Comparison of ENCODE assay signal across 8 cellular contexts in genomic region chr18:57586243-57587049, GRCh38. TPM values are rescaled to one million over a fixed set of nuclear protein-coding genes. Genes with fewer than 3 reads are reported as not detected.
A peak's percentile ranks its signal among the peaks of the same experiment; 100 is the strongest.
DNase-seq lines count a peak whose midpoint lies in the region; ATAC-seq and TF ChIP-seq lines count a peak whose summit lies in the region.

A gene with protein sequence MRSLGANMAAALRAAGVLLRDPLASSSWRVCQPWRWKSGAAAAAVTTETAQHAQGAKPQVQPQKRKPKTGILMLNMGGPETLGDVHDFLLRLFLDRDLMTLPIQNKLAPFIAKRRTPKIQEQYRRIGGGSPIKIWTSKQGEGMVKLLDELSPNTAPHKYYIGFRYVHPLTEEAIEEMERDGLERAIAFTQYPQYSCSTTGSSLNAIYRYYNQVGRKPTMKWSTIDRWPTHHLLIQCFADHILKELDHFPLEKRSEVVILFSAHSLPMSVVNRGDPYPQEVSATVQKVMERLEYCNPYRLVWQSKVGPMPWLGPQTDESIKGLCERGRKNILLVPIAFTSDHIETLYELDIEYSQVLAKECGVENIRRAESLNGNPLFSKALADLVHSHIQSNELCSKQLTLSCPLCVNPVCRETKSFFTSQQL (minus strand): TSS chr18:57586702. CDS start chr18:57586620, 82 bp downstream.

- TF ChIP-seq CTCF in OCI-LY1 (IDR thresholded peaks at IDR 0.05; ENCODE audit: low read length) (no peak), epithelial cell of esophagus (IDR thresholded peaks at IDR 0.05; ENCODE audit: insufficient read depth, low read depth, low read length, missing control alignments) (no peak), mucosa of descending colon (IDR thresholded peaks at IDR 0.05) (no peak)

- no peak within 1 kb of the TSS; the same call in 1 of the 2 replicates for H2AFZ ChIP-seq in OCI-LY1 (ENCODE audit: low read length)

- no peaks in the 10 kb centered on the region for H3K9me3 ChIP-seq in BLaER1 treated with 17β-estradiol and CSF1 and Interleukin-3, amounts not matched to agents 10 nM and 100 nM (replicated peaks in 1 of 11)
- H3K9me3 ChIP-seq in OCI-LY1 (ENCODE audit: low read length), result no peaks in the 10 kb centered on the region
- no peaks in the 10 kb centered on the region for H3K9me3 ChIP-seq in mucosa of descending colon

- peak within 1 kb of the TSS; percentile 63 to 87 (median 76) for H3K4me3 ChIP-seq in BLaER1 treated with 17β-estradiol and CSF1 and Interleukin-3, amounts not matched to agents 10 nM and 100 nM
- peak within 1 kb of the TSS; percentile 86 for H3K4me3 ChIP-seq in OCI-LY1 (ENCODE audit: low read depth, low read length, poor library complexity, severe bottlenecking)
- peak within 1 kb of the TSS; percentile 75 for H3K4me3 ChIP-seq in epithelial cell of esophagus (ENCODE audit: low read length)
- peak within 1 kb of the TSS; percentile 65 for H3K4me3 ChIP-seq in mucosa of descending colon

- no peaks in the 10 kb centered on the region; a peak in 1 of 22 replicates for H4K20me1 ChIP-seq in BLaER1 treated with 17β-estradiol and CSF1 and Interleukin-3, amounts not matched to agents 10 nM and 100 nM
- no peaks in the 10 kb centered on the region for H4K20me1 ChIP-seq in OCI-LY1 (ENCODE audit: insufficient read depth, low read length)

- H3K27me3 ChIP-seq in BLaER1 treated with 17β-estradiol and CSF1 and Interleukin-3, amounts not matched to agents 10 nM and 100 nM, result no peaks in the 10 kb centered on the region
- H3K27me3 ChIP-seq in OCI-LY1 (ENCODE audit: insufficient read depth, low read length), result no peaks in the 10 kb centered on the region

- DNase-seq in GM19238 (ENCODE audit: insufficient read length, low spot score) (peak; percentile 71), activated T-cell treated with anti-CD3 and anti-CD28 coated beads for 1 hour (ENCODE audit: low read depth) (peak; percentile 52), epithelial cell of esophagus (ENCODE audit: low read depth) (peak; percentile 72), mucosa of descending colon (peak; percentile 80 to 88 (median 84))
- DNase-seq in stimulated activated CD8-positive, alpha-beta memory T cell treated with anti-CD3 and anti-CD28 coated beads, Interleukin-4, amount 100 ng/mL, for 24 hours (ENCODE audit: low read depth), result peak; percentile 59

- H3F3A ChIP-seq in OCI-LY1 (ENCODE audit: insufficient read depth, low read length), result no peaks in the 10 kb centered on the region

- no peaks in the 10 kb centered on the region; a peak in 2 of 22 replicates for H3K36me3 ChIP-seq in BLaER1 treated with 17β-estradiol and CSF1 and Interleukin-3, amounts not matched to agents 10 nM and 100 nM
- H3K36me3 ChIP-seq in OCI-LY1 (ENCODE audit: insufficient read depth, low read length) (no peaks in the 10 kb centered on the region), mucosa of descending colon (ENCODE audit: low read depth) (no peaks in the 10 kb centered on the region)

- intact Hi-C loops in mucosa of descending colon (cut with DNase I, micrococcal nuclease), result no loop called here

- no peaks in the 10 kb centered on the region for H3K9me2 ChIP-seq in OCI-LY1 (ENCODE audit: low read depth, low read length)

- H3K9ac ChIP-seq in BLaER1 treated with 17β-estradiol and CSF1 and Interleukin-3, amounts not matched to agents 10 nM and 100 nM, result peak within 1 kb of the TSS; percentile 78 to 88 (median 86)
- H3K9ac ChIP-seq in OCI-LY1 (ENCODE audit: low read length), result peak within 1 kb of the TSS; percentile 79

- H3K4me2 ChIP-seq in BLaER1 treated with 17β-estradiol and CSF1 and Interleukin-3, amounts not matched to agents 10 nM and 100 nM, result peak within 1 kb of the TSS; percentile 86 to 99 (median 96)
- peak within 1 kb of the TSS; percentile 81 for H3K4me2 ChIP-seq in OCI-LY1 (ENCODE audit: low read length)

- H3K4me1 ChIP-seq in BLaER1 treated with 17β-estradiol and CSF1 and Interleukin-3, amounts not matched to agents 10 nM and 100 nM, result peaks cover 13 to 25% (median 15%) of the 10 kb centered on the region in 10 experiments
- H3K4me1 ChIP-seq in OCI-LY1 (ENCODE audit: insufficient read depth, low read length, severe bottlenecking) (peaks cover 26% of the 10 kb centered on the region), mucosa of descending colon (ENCODE audit: low read depth) (peaks cover 7% of the 10 kb centered on the region)

- H3K27ac ChIP-seq in BLaER1 treated with 17β-estradiol and CSF1 and Interleukin-3, amounts not matched to agents 10 nM and 100 nM, result peak within 1 kb of the TSS; percentile 64 to 86 (median 80)
- peak within 1 kb of the TSS; percentile 14 for H3K27ac ChIP-seq in OCI-LY1 (ENCODE audit: low read depth, low read length, poor library complexity, severe bottlenecking)

- H3K79me2 ChIP-seq in OCI-LY1 (ENCODE audit: insufficient read depth, low read length), result peaks cover 6% of the 10 kb centered on the region; the same call in 1 of the 2 replicates

- ATAC-seq in HG03439 (IDR thresholded peaks at IDR 0.05; ENCODE audit: unreplicated experiment), result peak; percentile 88
- ATAC-seq in mucosa of descending colon, result peak; percentile 94

RNA-seq across cellular contexts. Expression of the gene that starts here (rescaled TPM):
- 10 to 100 TPM; 17.1 to 22.0 (median 20.4) TPM for total RNA-seq in mucosa of descending colon

Comparison
In these comparisons a context has a peak if more than half of its experiments do, and no peak if none do; other contexts are left out.
1. Peak in every context shown above with its lines: DNase-seq, ATAC-seq, H3K4me3 ChIP-seq and H3K27ac ChIP-seq.